8 cellular contexts compared by ENCODE assay signal in genomic region chr11:63937713-63938480, GRCh38. TPM values are rescaled to one million over a fixed set of nuclear protein-coding genes. Genes with fewer than 3 reads are reported as not detected.
DNase-seq lines count a peak whose midpoint lies in the region; ATAC-seq, FAIRE-seq and TF ChIP-seq lines count a peak whose summit lies in the region.

No MANE protein-coding gene starts in this region.

- ATAC-seq in HG03025 (IDR thresholded peaks at IDR 0.05; ENCODE audit: low FRiP score, unreplicated experiment): peak; percentile 9

- peak overlapping the region; percentile 53 for H3K4me3 ChIP-seq in cardiac muscle cell
- H3K4me3 ChIP-seq in epithelial cell of esophagus (ENCODE audit: low read length): peak overlapping the region; percentile 51
- H3K4me3 ChIP-seq in neuron (ENCODE audit: low read length): peak overlapping the region; percentile 63

- DNase-seq in cardiac muscle cell (ENCODE audit: low read depth in 1 of 2, low spot score in 1 of 2): no peak
- DNase-seq in cardiac septum (ENCODE audit: low spot score): no peak
- peak; percentile 89 for DNase-seq in RPMI8226
- no peak for DNase-seq in epithelial cell of esophagus (ENCODE audit: low read depth)
- DNase-seq in frontal cortex (ENCODE audit: low spot score in 2 of 2): no peak
- no peak for DNase-seq in hepatic stellate cell (ENCODE audit: low spot score)

- H3K27ac ChIP-seq in cardiac muscle cell: peak overlapping the region; percentile 53

- TF ChIP-seq CTCF in cardiac muscle cell (IDR thresholded peaks at IDR 0.05; ENCODE audit: low read depth, low read length) (no peak), epithelial cell of esophagus (IDR thresholded peaks at IDR 0.05; ENCODE audit: insufficient read depth, low read depth, low read length, missing control alignments) (no peak)

- no peaks in the 10 kb centered on the region for H3K36me3 ChIP-seq in cardiac muscle cell
- no peaks in the 10 kb centered on the region for H3K36me3 ChIP-seq in neuron (ENCODE audit: insufficient read depth, low read length)

- H2AFZ ChIP-seq in neuron (ENCODE audit: low read depth, low read length): peak overlapping the region; percentile 98

- no peak for FAIRE-seq in frontal cortex (lab: Jason Lieb, UNC)

- peaks cover 16% of the 10 kb centered on the region for H3K4me1 ChIP-seq in cardiac muscle cell (ENCODE audit: low read depth)
- peaks cover 14% of the 10 kb centered on the region for H3K4me1 ChIP-seq in neuron (ENCODE audit: insufficient read depth, low read length)

- intact Hi-C loops in cardiac septum (cut with DNase I): loop anchor here (2.0 to 5.0 kb wide), 2 partner anchors 15 to 171 kb away; partner anchors contain the start of gene ZFTA

- no peaks in the 10 kb centered on the region for H3K9me3 ChIP-seq in cardiac muscle cell (ENCODE audit: low read depth)
- no peaks in the 10 kb centered on the region for H3K9me3 ChIP-seq in neuron (ENCODE audit: low read length)

- no peaks in the 10 kb centered on the region for H3K27me3 ChIP-seq in cardiac muscle cell
- no peaks in the 10 kb centered on the region for H3K27me3 ChIP-seq in neuron (ENCODE audit: insufficient read depth, low read length)

RNA-seq across cellular contexts. Expression of gene NAA40, which starts 0.9 kb away (rescaled TPM):
- total RNA-seq in cardiac muscle cell: 56.7 and 82.7 TPM in 2 replicates
- polyA plus RNA-seq in cardiac muscle cell: 59.1 and 60.9 TPM in 2 replicates
- 19.2 TPM for total RNA-seq in cardiac septum
- total RNA-seq in frontal cortex: 11.4 TPM

RNA-seq across cellular contexts. Expression of gene RCOR2, which starts 20.9 kb away (rescaled TPM):
- total RNA-seq in cardiac muscle cell (73.5 and 74.2 TPM in 2 replicates), cardiac septum (4.8 TPM), frontal cortex (14.3 TPM)
- 34.7 and 41.0 TPM in 2 replicates for polyA plus RNA-seq in cardiac muscle cell

RNA-seq across cellular contexts. Expression of gene COX8A, which starts 36.5 kb away (rescaled TPM):
- total RNA-seq in cardiac muscle cell (712 and 1,446 TPM in 2 replicates), cardiac septum (877 TPM), frontal cortex (238 TPM)
- 789 and 1,014 TPM in 2 replicates for polyA plus RNA-seq in cardiac muscle cell

RNA-seq across cellular contexts. Expression of gene OTUB1, which starts 48.3 kb away (rescaled TPM):
- 119 and 183 TPM in 2 replicates for total RNA-seq in cardiac muscle cell
- 226 and 269 TPM in 2 replicates for polyA plus RNA-seq in cardiac muscle cell
- total RNA-seq in cardiac septum: 48.1 TPM
- 31.4 TPM for total RNA-seq in frontal cortex
